Comparison of ENCODE assay signal across 1 cellular context in the genomic region with DNA sequence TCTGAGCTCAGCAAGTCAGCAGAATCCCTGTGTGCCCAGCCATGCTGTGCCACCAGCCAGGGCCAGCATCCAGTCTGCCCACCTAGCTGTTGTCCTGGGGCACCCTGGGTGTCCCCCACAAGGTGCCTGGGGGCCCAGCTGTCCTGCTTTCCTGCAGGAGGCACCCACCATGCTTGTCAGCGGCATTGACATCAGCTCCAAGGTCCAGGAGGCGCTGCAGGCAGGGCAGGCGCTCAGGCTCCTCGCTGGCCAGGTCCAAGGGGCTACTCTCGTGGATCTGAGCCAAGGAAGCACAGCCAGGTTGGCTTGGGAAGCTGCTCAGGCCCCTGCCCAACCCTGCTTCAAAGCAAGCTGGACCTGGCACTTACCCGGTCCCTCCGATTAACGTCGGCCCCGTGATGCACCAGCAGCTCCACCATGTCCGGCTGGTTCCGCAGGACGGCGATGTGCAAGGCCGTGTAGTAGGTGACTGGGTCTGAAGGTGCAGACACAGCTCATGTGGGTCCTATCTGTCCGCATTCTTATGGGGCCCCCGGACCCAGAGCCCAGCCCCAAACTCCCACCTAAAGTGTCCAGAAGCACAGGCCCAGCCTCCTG.
A peak's percentile ranks its signal among the peaks of the same experiment; 100 is the strongest.
TF ChIP-seq lines count a peak whose summit lies in the region.

No MANE protein-coding gene starts in this region.

TF ChIP-seq in A549, 52 proteins besides CTCF, POLR2A, EP300 and RAD21:
- TF ChIP-seq, protein P1, sequence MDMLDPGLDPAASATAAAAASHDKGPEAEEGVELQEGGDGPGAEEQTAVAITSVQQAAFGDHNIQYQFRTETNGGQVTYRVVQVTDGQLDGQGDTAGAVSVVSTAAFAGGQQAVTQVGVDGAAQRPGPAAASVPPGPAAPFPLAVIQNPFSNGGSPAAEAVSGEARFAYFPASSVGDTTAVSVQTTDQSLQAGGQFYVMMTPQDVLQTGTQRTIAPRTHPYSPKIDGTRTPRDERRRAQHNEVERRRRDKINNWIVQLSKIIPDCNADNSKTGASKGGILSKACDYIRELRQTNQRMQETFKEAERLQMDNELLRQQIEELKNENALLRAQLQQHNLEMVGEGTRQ (IDR thresholded peaks at IDR 0.05): no peak
- TF ChIP-seq FOSB (CRISPR knock-in tag; IDR thresholded peaks at IDR 0.05) (no peak), POLR2AphosphoS2 (conservative IDR thresholded peaks at IDR 0.05; ENCODE audit: low read length) (peak; percentile 18; the same call in 1 of the 2 replicates), RARB (CRISPR knock-in tag; IDR thresholded peaks at IDR 0.05) (no peak)
